14 cellular contexts compared by ENCODE assay signal in the genomic region with DNA sequence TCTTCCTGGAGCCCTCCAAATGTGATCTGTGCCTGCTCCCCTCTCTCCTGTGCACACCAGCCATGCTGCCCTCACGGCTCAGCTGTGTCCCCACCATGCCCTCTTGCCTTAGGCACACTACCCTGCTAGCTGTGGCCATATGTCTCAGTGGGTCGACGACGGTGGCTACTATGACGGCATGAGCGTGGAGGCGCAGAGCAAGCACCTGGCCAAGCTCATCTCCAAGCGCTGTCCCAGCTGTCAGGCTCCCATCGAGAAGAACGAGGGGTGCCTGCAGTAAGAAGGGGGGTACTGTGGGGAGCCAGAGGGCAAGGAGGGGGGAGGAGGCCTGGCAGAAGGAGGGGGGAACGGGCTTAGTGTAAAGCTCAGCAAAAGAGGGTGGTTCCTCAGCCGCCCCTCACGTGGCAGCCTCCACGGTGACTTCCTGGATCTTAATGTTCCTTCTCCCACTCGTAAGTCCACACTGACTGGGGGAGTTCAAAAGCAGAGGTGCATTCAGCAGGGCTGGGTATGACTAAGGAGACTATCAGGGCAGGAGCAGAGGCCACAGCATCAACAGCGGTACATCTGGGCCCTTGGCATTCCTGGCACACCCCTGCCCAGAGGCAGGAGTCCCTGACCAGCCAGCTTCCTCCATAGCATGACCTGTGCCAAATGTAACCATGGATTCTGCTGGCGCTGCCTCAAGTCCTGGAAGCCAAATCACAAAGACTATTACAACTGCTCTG. TPM values are rescaled to one million over a fixed set of nuclear protein-coding genes. Genes with fewer than 3 reads are reported as not detected.
DNase-seq lines count a peak whose midpoint lies in the region; TF ChIP-seq lines count a peak whose summit lies in the region.
"Had no signal": no experiment of that assay in that cellular context is flagged by ENCODE, and none has a peak within 500 bp of the region (broad histone marks: within the 10 kb centered on the region; RNA-seq: fewer than 3 reads in every experiment).

No MANE protein-coding gene starts in this region.

- no peaks in the 10 kb centered on the region for H4K20me1 ChIP-seq in H9 (ENCODE audit: control insufficient read depth, insufficient read depth, insufficient read length)

- H3K4me2 ChIP-seq in H9 (ENCODE audit: insufficient read depth, insufficient read length, low read length): no peak overlapping the region

- POLR2A ChIA-PET in A673 (lab: Charles Lee; ENCODE audit: low non-redundant PET): interaction anchor here (0.5 kb wide), 1 partner anchor 18 kb away, joined by 6 read pairs; no protein-coding TSS in a partner anchor

- no peak overlapping the region for H3K9ac ChIP-seq in H9 (ENCODE audit: extremely low read depth, insufficient read length, low read length)

- no peak overlapping the region for H2AK5ac ChIP-seq in H9 (ENCODE audit: insufficient read length, low read length)

- DNase-seq in CD14-positive monocyte (ENCODE audit: low spot score) (no peak), H9 (no peak), astrocyte of the hippocampus (ENCODE audit: low read depth, low spot score) (peak; percentile 56), medulla oblongata (ENCODE audit: extremely low spot score) (peak; percentile 60), A673 (ENCODE audit: low spot score) (no peak), COLO829 (ENCODE audit: low spot score) (no peak), GF-D8 (lab: John Stamatoyannopoulos, UW) (no peak), Calu3 (no peak)
- DNase-seq: activated T-cell treated with anti-CD3 and anti-CD28 coated beads for 4 hours, DMS79 treated with DMSO at 0.1 percent for 48 hours, NCI-H1092 treated with DMSO at 0.1 percent for 48 hours had no signal

- no peak overlapping the region for H3K23ac ChIP-seq in H9 (ENCODE audit: insufficient read length, low read depth, low read length)

- CTCF ChIA-PET in A673 (lab: Charles Lee) (no interaction called here), Calu3 (lab: Charles Lee) (interaction anchor here (0.7 kb wide), 1 partner anchor 242 kb away, joined by 10 read pairs; no protein-coding TSS in a partner anchor)

- no peaks in the 10 kb centered on the region for H3K79me1 ChIP-seq in H9 (ENCODE audit: insufficient read depth, low read depth, low read length, poor library complexity, severe bottlenecking)

- H4K5ac ChIP-seq in H9 (ENCODE audit: insufficient read length, low read depth, low read length): no peak overlapping the region

- H3K18ac ChIP-seq in H9 (ENCODE audit: insufficient read length, low read depth, low read length): no peak overlapping the region

- intact Hi-C loops in CD14-positive monocyte (cut with micrococcal nuclease): no loop called here
- intact Hi-C loops in A673 (cut with micrococcal nuclease; ENCODE audit: unreplicated experiment): no loop called here
- intact Hi-C loops in Calu3 (cut with micrococcal nuclease; ENCODE audit: unreplicated experiment): no loop called here

- H3K4me3 Mint-ChIP-seq in CD14-positive monocyte (no peak overlapping the region), H9 (no peak overlapping the region), Calu3 (ENCODE audit: low read depth, unreplicated experiment) (no peak overlapping the region)

- no peak overlapping the region for H2BK5ac ChIP-seq in H9 (ENCODE audit: insufficient read length, low read length)

- H4K8ac ChIP-seq in H9 (replicated peaks; ENCODE audit: insufficient read length, low read depth, low read length): no peak overlapping the region

- H3K9me3 ChIP-seq in H9 (ENCODE audit: control insufficient read depth, low read depth, low read length) (no peaks in the 10 kb centered on the region), A673 (ENCODE audit: low read depth, low read length, poor library complexity, severe bottlenecking) (no peaks in the 10 kb centered on the region)
- H3K9me3 ChIP-seq: tibial artery had no signal

- H3K27me3 Mint-ChIP-seq in CD14-positive monocyte (ENCODE audit: low read depth in 3 of 3) (peaks cover 0 to 4% (median 2%) of the 10 kb centered on the region in 3 donors), H9 (ENCODE audit: low read depth) (peaks cover 2% of the 10 kb centered on the region; the same call in 1 of the 2 replicates), Calu3 (ENCODE audit: unreplicated experiment) (no peaks in the 10 kb centered on the region)

- no peak overlapping the region for H3K56ac ChIP-seq in H9 (ENCODE audit: insufficient read length, low read depth, low read length)

- no peak overlapping the region for H2BK120ac ChIP-seq in H9 (ENCODE audit: low read depth, low read length, poor library complexity, severe bottlenecking)

- H3K4me3 ChIP-seq in A673 (ENCODE audit: low read depth, low read length, poor library complexity, severe bottlenecking): no peak overlapping the region
- H3K4me3 ChIP-seq: lung, tibial artery had no signal

- H3K4me1 Mint-ChIP-seq in CD14-positive monocyte: peaks cover 15% of the 10 kb centered on the region
- peaks cover 5 to 14% of the 10 kb centered on the region in 2 experiments for H3K4me1 Mint-ChIP-seq in H9
- peaks cover 24% of the 10 kb centered on the region for H3K4me1 Mint-ChIP-seq in Calu3 (ENCODE audit: low read depth, unreplicated experiment)

- peaks cover 18% of the 10 kb centered on the region for H3K36me3 ChIP-seq in A673 (ENCODE audit: insufficient read depth, low read length, poor library complexity, severe bottlenecking)

- no peaks in the 10 kb centered on the region for H3K23me2 ChIP-seq in H9 (ENCODE audit: insufficient read length, low read depth, low read length, poor library complexity, severe bottlenecking)

- no peak overlapping the region for H3K4ac ChIP-seq in H9 (ENCODE audit: low read depth, low read length)

- WGBS in H9 (ENCODE audit: extremely low coverage, insufficient read length, low lambda C conversion rate): no CpG with 5 or more reads among the region's 17 CpGs

- no peak overlapping the region for H3K27ac ChIP-seq in H9 (ENCODE audit: insufficient read length, low read depth, low read length)
- no peak overlapping the region for H3K27ac ChIP-seq in A673 (ENCODE audit: low read depth, low read length, poor library complexity, severe bottlenecking)
- H3K27ac ChIP-seq: HL-60, tibial artery had no signal

- no peak overlapping the region for H4K91ac ChIP-seq in H9 (ENCODE audit: insufficient read length, low read depth, low read length)

- H3K36me3 Mint-ChIP-seq in CD14-positive monocyte (peaks cover 58 to 69% of the 10 kb centered on the region in 2 donors), H9 (ENCODE audit: insufficient read depth in 1 of 3, low read depth in 3 of 3) (peaks cover 9 to 31% (median 13%) of the 10 kb centered on the region in 3 experiments), Calu3 (ENCODE audit: insufficient read depth, unreplicated experiment) (peaks cover 49% of the 10 kb centered on the region)

- H3K9me3 Mint-ChIP-seq in CD14-positive monocyte (no peaks in the 10 kb centered on the region), H9 (no peaks in the 10 kb centered on the region), Calu3 (ENCODE audit: low read depth, unreplicated experiment) (no peaks in the 10 kb centered on the region)

- H2AFZ ChIP-seq in H9 (ENCODE audit: low read length): no peak overlapping the region

- H2BK15ac ChIP-seq in H9 (ENCODE audit: low read depth, low read length): no peak overlapping the region

- H2BK12ac ChIP-seq in H9 (ENCODE audit: insufficient read length, low read depth, low read length): no peak overlapping the region

- no peaks in the 10 kb centered on the region for H3K79me2 ChIP-seq in H9 (ENCODE audit: insufficient read depth, low read length)

- H3K27me3 ChIP-seq in H9 (ENCODE audit: insufficient read depth, low read length) (no peaks in the 10 kb centered on the region), A673 (replicated peaks; ENCODE audit: insufficient read depth, low read depth, low read length, poor library complexity) (no peaks in the 10 kb centered on the region)
- H3K27me3 ChIP-seq: tibial artery had no signal

- no peak overlapping the region for H3T11ph ChIP-seq in H9 (ENCODE audit: low read length)

- H3K27ac Mint-ChIP-seq in CD14-positive monocyte (peak overlapping the region in 5 of 7 donors; percentile 20 to 76 (median 47)), H9 (peak overlapping the region; percentile 8 to 72 (median 29); a peak in 3 of 7 replicates), Calu3 (ENCODE audit: unreplicated experiment) (no peak overlapping the region)

- no peak overlapping the region for H2BK20ac ChIP-seq in H9 (ENCODE audit: low read depth, low read length, poor library complexity, severe bottlenecking)

- H3K4me1 ChIP-seq in H9 (ENCODE audit: insufficient read depth, low read length) (no peaks in the 10 kb centered on the region; the same call in 1 of the 2 replicates), A673 (ENCODE audit: insufficient read depth, low read length, poor library complexity, severe bottlenecking) (no peaks in the 10 kb centered on the region)

- no peak overlapping the region; the same call in 1 of the 2 replicates for H3K14ac ChIP-seq in H9 (ENCODE audit: insufficient read depth, low read length)

- TF ChIP-seq CTCF in CD14-positive monocyte (IDR thresholded peaks at IDR 0.05) (no peak), H9 (conservative IDR thresholded peaks at IDR 0.05) (no peak), A673 (conservative IDR thresholded peaks at IDR 0.05; ENCODE audit: low read depth, low read length) (no peak), Calu3 (IDR thresholded peaks at IDR 0.05; ENCODE audit: unreplicated experiment) (no peak)

- BruUV-seq in A673 (replicated peaks; lab: Mats Ljungman, UMichigan) (no TSS peak), Calu3 (replicated peaks; lab: Mats Ljungman, UMichigan) (no TSS peak)

RNA-seq across cellular contexts. Expression of a gene that starts 8.1 kb away (rescaled TPM):
- 10 to 100 TPM; 42.7 to 55.4 TPM for polyA plus RNA-seq in CD14-positive monocyte
- total RNA-seq in H9 (2021) (47.0 and 56.2 TPM in 2 replicates), A673 (2021) (55.1 and 69.4 TPM in 2 replicates), Calu3 (2022) (82.6 and 86.8 TPM in 2 replicates)

RNA-seq across cellular contexts. Expression of a gene that starts 22.1 kb away (rescaled TPM):
- not detected for polyA plus RNA-seq in CD14-positive monocyte
- total RNA-seq in H9 (2021) (1.3 and 1.6 TPM in 2 replicates), A673 (2021) (not detected in 2 replicates), Calu3 (2022) (0.17 and 0.29 TPM in 2 replicates)

RNA-seq across cellular contexts. Expression of a gene that starts 39.2 kb away (rescaled TPM):
- 1 to 10 TPM; 2.9 to 3.8 TPM for polyA plus RNA-seq in CD14-positive monocyte
- 15.2 and 15.5 TPM in 2 replicates for total RNA-seq in H9 (2021)
- total RNA-seq in A673 (2021): 38.7 and 50.7 TPM in 2 replicates
- total RNA-seq in Calu3 (2022): 73.1 and 82.8 TPM in 2 replicates

RNA-seq across cellular contexts. Expression of a gene that starts 50.1 kb away (rescaled TPM):
- 1 to 10 TPM; 3.6 to 3.8 TPM for polyA plus RNA-seq in CD14-positive monocyte
- total RNA-seq in H9 (2021) (57.5 and 59.7 TPM in 2 replicates), A673 (2021) (28.7 and 33.2 TPM in 2 replicates), Calu3 (2022) (43.4 and 48.0 TPM in 2 replicates)

Comparison
In these comparisons a context has a peak if more than half of its experiments do, and no peak if none do; other contexts are left out.
1. DNase-seq: peak in astrocyte of the hippocampus (single experiment) and medulla oblongata (single experiment); none in CD14-positive monocyte (single experiment), H9 (single experiment), A673 (single experiment), COLO829 (single experiment), GF-D8 (single experiment) and Calu3 (single experiment).